Comparison of ENCODE assay signal across 1 cellular context in genomic region chr5:172741206-172741582, GRCh38.
TF ChIP-seq lines count a peak whose summit lies in the region.

No MANE protein-coding gene starts in this region.

TF ChIP-seq in A549, 52 proteins besides CTCF, POLR2A, EP300 and RAD21 (continued from another document):
- no peak for TF ChIP-seq GATA3 (IDR thresholded peaks at IDR 0.05; ENCODE audit: borderline replicate concordance)
- TF ChIP-seq ZSCAN20 (CRISPR knock-in tag; IDR thresholded peaks at IDR 0.05), result no peak
- TF ChIP-seq SREBF2 (IDR thresholded peaks at IDR 0.05), result no peak
